In the genomic region with DNA sequence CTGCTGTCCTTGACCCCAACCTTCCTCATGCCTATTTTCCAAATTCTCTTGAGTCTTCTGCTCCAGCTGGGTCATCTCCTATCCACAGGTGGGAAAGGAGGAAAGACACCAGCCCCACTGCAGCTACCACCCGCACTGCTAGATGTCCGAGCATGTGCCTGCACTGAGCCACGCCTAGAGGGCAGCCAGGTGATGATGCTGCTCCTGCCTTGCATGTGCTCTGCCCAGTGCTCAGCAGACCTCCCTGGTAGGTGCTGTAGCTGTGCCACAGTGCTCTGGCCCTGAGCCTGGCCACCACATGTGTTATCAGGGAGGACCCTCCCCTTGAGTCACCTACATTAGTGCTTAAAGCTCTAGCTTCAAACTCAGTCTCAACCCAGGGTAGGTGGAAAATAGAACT, we compare ENCODE assay signal across 21 cellular contexts. TPM values are rescaled to one million over a fixed set of nuclear protein-coding genes. Genes with fewer than 3 reads are reported as not detected.
DNase-seq lines count a peak whose midpoint lies in the region; ATAC-seq, FAIRE-seq and TF ChIP-seq lines count a peak whose summit lies in the region.
"Had no signal": no experiment of that assay in that cellular context is flagged by ENCODE, and none has a peak within 500 bp of the region (broad histone marks: within the 10 kb centered on the region; RNA-seq: fewer than 3 reads in every experiment).

No MANE protein-coding gene starts in this region.

- H3K9ac ChIP-seq in H9 (ENCODE audit: extremely low read depth, insufficient read length, low read length) = no peak overlapping the region
- no peak overlapping the region for H3K9ac ChIP-seq in HepG2 (ENCODE audit: insufficient read depth, low read depth, low read length)

- no CpG with 5 or more reads among the region's 3 CpGs for WGBS in H9 (ENCODE audit: extremely low coverage, insufficient read length, low lambda C conversion rate)
- WGBS in HepG2 (ENCODE audit: low lambda C conversion rate) = 8% methylated on average over 3 of the region's 3 CpGs

- no peak overlapping the region for H3T11ph ChIP-seq in H9 (ENCODE audit: low read length)

- H3K27me3 Mint-ChIP-seq in H9 (ENCODE audit: low read depth) = no peaks in the 10 kb centered on the region

- H3K4me1 Mint-ChIP-seq in H9 = no peaks in the 10 kb centered on the region

- H3K4me3 ChIP-seq in Panc1 (ENCODE audit: low read depth in 2 of 2, low read length in 2 of 2) (no peak overlapping the region), HepG2 (replicated peaks in 1 of 3; ENCODE audit: insufficient read depth in 1 of 3, low read depth in 2 of 3, low read length in 3 of 3) (no peak overlapping the region)
- H3K4me3 ChIP-seq: A549 had no signal

- DNase-seq in H9 = peak; percentile 33
- no peak for DNase-seq in Panc1 (ENCODE audit: low read depth, low spot score)
- DNase-seq in HepG2 (ENCODE audit: low spot score) = no peak
- DNase-seq in NCI-H2196 (lab: John Stamatoyannopoulos, UW; ENCODE audit: unreplicated experiment) = no peak
- no peak for DNase-seq in stimulated activated CD4-positive, alpha-beta T cell treated with anti-CD3 and anti-CD28 coated beads, Interleukin-4, amount 100 ng/mL, for 1 hour
- DNase-seq in G401 (ENCODE audit: low spot score) = no peak
- no peak for DNase-seq in NCI-H2081 (lab: John Stamatoyannopoulos, UW)
- DNase-seq: CD8-positive, alpha-beta T cell; COR-L47; DMS153; DMS79 treated with DMSO at 0.1 percent for 48 hours; EL; GDM1 had no signal

- in situ Hi-C loops in Panc1 (cut with HindIII; ENCODE audit: low pct_unique_long_range_greater_than_20kb, low sequenced_read_pairs) (no loop called here), HepG2 (cut with HindIII; ENCODE audit: extremely low pct_ligation_motif_present, low pct_unique_long_range_greater_than_20kb) (loop anchor here (5.0 kb wide), 1 partner anchor 49 kb away; no protein-coding TSS in a partner anchor), G401 (cut with HindIII; ENCODE audit: low sequenced_read_pairs) (no loop called here)

- H3K4me1 ChIP-seq in H9 (ENCODE audit: insufficient read depth, low read length) (no peaks in the 10 kb centered on the region), Panc1 (ENCODE audit: control insufficient read depth, insufficient read depth, low read length) (no peaks in the 10 kb centered on the region), HepG2 (ENCODE audit: insufficient read depth, low read length) (no peaks in the 10 kb centered on the region; the same call in 1 of the 2 replicates)
- H3K4me1 ChIP-seq: A549 had no signal

- CTCF ChIA-PET in Panc1 (lab: Charles Lee) (interaction anchor here (0.6 kb wide), 1 partner anchor 39 kb away, joined by 3 read pairs; no protein-coding TSS in a partner anchor), HepG2 (lab: Yijun Ruan, JAX; ENCODE audit: low intra/inter-chr PET ratio, low total read pairs) (interaction anchor here (3.2 kb wide), 1 partner anchor 51 kb away, joined by 28 read pairs; no protein-coding TSS in a partner anchor)

- H3K27ac Mint-ChIP-seq in H9 = no peak overlapping the region
- H3K27ac Mint-ChIP-seq: CD8-positive, alpha-beta T cell had no signal

- H3K14ac ChIP-seq in H9 (ENCODE audit: insufficient read depth, low read length) = no peak overlapping the region

- no peak overlapping the region for H2BK12ac ChIP-seq in H9 (ENCODE audit: insufficient read length, low read depth, low read length)

- POLR2A ChIA-PET in Panc1 (lab: Charles Lee) (no interaction called here), HepG2 (lab: Yijun Ruan, JAX) (no interaction called here)

- FAIRE-seq in HepG2 (lab: Jason Lieb, UNC) = no peak
- FAIRE-seq: A549, D721Med had no signal

- no TSS peak for BruUV-seq in Panc1 (replicated peaks; lab: Mats Ljungman, UMichigan)
- no TSS peak for BruUV-seq in HepG2 (replicated peaks; lab: Mats Ljungman, UMichigan)

- H3K27ac ChIP-seq in H9 (ENCODE audit: insufficient read length, low read depth, low read length) (no peak overlapping the region), Panc1 (ENCODE audit: low read length) (no peak overlapping the region), HepG2 (ENCODE audit: extremely low read length, insufficient read depth, low read length) (no peak overlapping the region)
- H3K27ac ChIP-seq: A549 had no signal

- H3K4me2 ChIP-seq in H9 (ENCODE audit: insufficient read depth, insufficient read length, low read length) = no peak overlapping the region
- H3K4me2 ChIP-seq in HepG2 (ENCODE audit: low read depth, low read length) = no peak overlapping the region
- H3K4me2 ChIP-seq: A549 had no signal

- H4K5ac ChIP-seq in H9 (ENCODE audit: insufficient read length, low read depth, low read length) = no peak overlapping the region

- TF ChIP-seq CTCF in H9 (conservative IDR thresholded peaks at IDR 0.05) (no peak), Panc1 (IDR thresholded peaks at IDR 0.05) (no peak), HepG2 (CRISPR knock-in tag; IDR thresholded peaks at IDR 0.05) (0 out of 2 replicates have a peak, but pooled peaks have one; percentile 26)

- H3K4ac ChIP-seq in H9 (ENCODE audit: low read depth, low read length) = no peak overlapping the region

- H2AK5ac ChIP-seq in H9 (ENCODE audit: insufficient read length, low read length) = no peak overlapping the region

- no peak overlapping the region for H3K18ac ChIP-seq in H9 (ENCODE audit: insufficient read length, low read depth, low read length)

- no peak for TF ChIP-seq POLR2A in HepG2 (IDR thresholded peaks at IDR 0.05; ENCODE audit: insufficient read depth in 1 of 2, low read depth in 2 of 2, low read length in 2 of 2)

- H3K79me1 ChIP-seq in H9 (ENCODE audit: insufficient read depth, low read depth, low read length, poor library complexity, severe bottlenecking) = no peaks in the 10 kb centered on the region

- H2BK15ac ChIP-seq in H9 (ENCODE audit: low read depth, low read length) = no peak overlapping the region

- TF ChIP-seq EP300 in HepG2 (IDR thresholded peaks at IDR 0.05; ENCODE audit: low read depth in 2 of 2, low read length in 2 of 2) (no peak), HepG2 (CRISPR knock-in tag; IDR thresholded peaks at IDR 0.05; ENCODE audit: borderline replicate concordance) (no peak)

- H2BK5ac ChIP-seq in H9 (ENCODE audit: insufficient read length, low read length) = no peak overlapping the region

- no peak overlapping the region for H2BK120ac ChIP-seq in H9 (ENCODE audit: low read depth, low read length, poor library complexity, severe bottlenecking)

- H3K27me3 ChIP-seq in H9 (ENCODE audit: insufficient read depth, low read length) = no peaks in the 10 kb centered on the region
- no peaks in the 10 kb centered on the region for H3K27me3 ChIP-seq in Panc1 (ENCODE audit: control insufficient read depth, insufficient read depth, low read length)
- H3K27me3 ChIP-seq in HepG2 (ENCODE audit: control insufficient read depth in 1 of 2, insufficient read depth in 2 of 2, low read length in 2 of 2) = peaks cover 0 to 10% of the 10 kb centered on the region in 2 experiments; a peak in 1 of 5 replicates

- H3K79me2 ChIP-seq in H9 (ENCODE audit: insufficient read depth, low read length) (no peaks in the 10 kb centered on the region), HepG2 (ENCODE audit: insufficient read depth, low read length) (no peaks in the 10 kb centered on the region)

- H3K9me3 ChIP-seq in H9 (ENCODE audit: control insufficient read depth, low read depth, low read length) = no peaks in the 10 kb centered on the region
- no peaks in the 10 kb centered on the region for H3K9me3 ChIP-seq in Panc1 (ENCODE audit: control insufficient read depth, insufficient read depth, low read depth, low read length)
- no peaks in the 10 kb centered on the region for H3K9me3 ChIP-seq in HepG2 (ENCODE audit: low read length)
- H3K9me3 ChIP-seq: A549 had no signal

- no peak overlapping the region for H3K56ac ChIP-seq in H9 (ENCODE audit: insufficient read length, low read depth, low read length)

- H4K91ac ChIP-seq in H9 (ENCODE audit: insufficient read length, low read depth, low read length) = no peak overlapping the region

- TF ChIP-seq RAD21 in HepG2 (CRISPR knock-in tag; IDR thresholded peaks at IDR 0.05) = no peak

- intact Hi-C loops in Panc1 (cut with micrococcal nuclease; ENCODE audit: unreplicated experiment) = no loop called here
- intact Hi-C loops in HepG2 (cut with micrococcal nuclease; ENCODE audit: unreplicated experiment) = loop anchor here (1.0 kb wide), 1 partner anchor 51 kb away; no protein-coding TSS in a partner anchor

- no peaks in the 10 kb centered on the region for H3K23me2 ChIP-seq in H9 (ENCODE audit: insufficient read length, low read depth, low read length, poor library complexity, severe bottlenecking)

- H2BK20ac ChIP-seq in H9 (ENCODE audit: low read depth, low read length, poor library complexity, severe bottlenecking) = no peak overlapping the region

- no peak overlapping the region for H2AFZ ChIP-seq in H9 (ENCODE audit: low read length)
- no peak overlapping the region for H2AFZ ChIP-seq in HepG2 (ENCODE audit: low read length)

- no peak overlapping the region for H3K4me3 Mint-ChIP-seq in H9
- H3K4me3 Mint-ChIP-seq: CD14-positive monocyte; CD8-positive, alpha-beta T cell had no signal

- no peaks in the 10 kb centered on the region for H3K36me3 ChIP-seq in Panc1 (ENCODE audit: control insufficient read depth, insufficient read depth, low read length)
- H3K36me3 ChIP-seq in HepG2 (replicated peaks in 1 of 2; ENCODE audit: control insufficient read depth in 1 of 2, insufficient read depth in 2 of 2, low read length in 2 of 2) = no peaks in the 10 kb centered on the region

- H3K36me3 Mint-ChIP-seq in H9 (ENCODE audit: insufficient read depth in 1 of 3, low read depth in 3 of 3) = no peaks in the 10 kb centered on the region
- H3K36me3 Mint-ChIP-seq: CD14-positive monocyte; CD8-positive, alpha-beta T cell had no signal

- no peak overlapping the region for H3K23ac ChIP-seq in H9 (ENCODE audit: insufficient read length, low read depth, low read length)

- no peak overlapping the region for H4K8ac ChIP-seq in H9 (replicated peaks; ENCODE audit: insufficient read length, low read depth, low read length)

- no peaks in the 10 kb centered on the region for H3K9me3 Mint-ChIP-seq in H9
- H3K9me3 Mint-ChIP-seq: CD8-positive, alpha-beta T cell had no signal

- ATAC-seq in Panc1 = 0 out of 2 replicates have a peak, but pooled peaks have one; percentile 38
- ATAC-seq in HepG2 = peak; percentile 82
- ATAC-seq: CD8-positive, alpha-beta T cell; HCT116 had no signal

- H4K20me1 ChIP-seq in H9 (ENCODE audit: control insufficient read depth, insufficient read depth, insufficient read length) = no peaks in the 10 kb centered on the region
- H4K20me1 ChIP-seq in HepG2 (ENCODE audit: insufficient read depth, low read length) = no peaks in the 10 kb centered on the region

RNA-seq across cellular contexts. Expression of gene CYSLTR2, which starts 6.9 kb away (rescaled TPM):
- total RNA-seq in H9 (2021) = not detected in 2 replicates
- not detected for total RNA-seq in Panc1 (2021; ENCODE audit: unreplicated experiment)
- not detected for polyA plus RNA-seq in Panc1 (2012; ENCODE audit: insufficient read length)
- total RNA-seq in HepG2 (2016; rRNA removed; fragmentation: Illumina TruSeq; extraction: Trizol) = not detected in 2 replicates
- not detected in 2 replicates for total RNA-seq in HepG2 (2016; cell fraction: cytosol; rRNA removed; fragmentation: Illumina TruSeq; extraction: Trizol; ENCODE audit: low read depth)
- total RNA-seq in HepG2 (2016; cell fraction: insoluble cytoplasmic fraction; rRNA removed; fragmentation: Illumina TruSeq; extraction: Trizol) = not detected in 2 replicates
- not detected in 2 replicates for total RNA-seq in HepG2 (2016; cell fraction: membrane; rRNA removed; fragmentation: Illumina TruSeq; extraction: Trizol)
- not detected in 2 replicates for total RNA-seq in HepG2 (2016; cell fraction: nucleus; rRNA removed; fragmentation: Illumina TruSeq; extraction: Trizol)
- not detected in 2 replicates for polyA plus RNA-seq in HepG2 (2011; rRNA removed)
- polyA plus RNA-seq in HepG2 (2011; cell fraction: cytosol; rRNA removed) = not detected in 2 replicates
- polyA plus RNA-seq in HepG2 (2011; cell fraction: nucleus; rRNA removed) = not detected in 2 replicates
- not detected in 2 replicates for polyA plus RNA-seq in HepG2 (2012)
- not detected in 2 replicates for polyA plus RNA-seq in HepG2 (2016; cell fraction: cytosol; fragmentation: Illumina TruSeq; extraction: Trizol; ENCODE audit: low read depth)
- not detected in 2 replicates for polyA plus RNA-seq in HepG2 (2016; cell fraction: insoluble cytoplasmic fraction; fragmentation: Illumina TruSeq; extraction: Trizol; ENCODE audit: low read depth)
- not detected in 2 replicates for polyA plus RNA-seq in HepG2 (2016; cell fraction: membrane; fragmentation: Illumina TruSeq; extraction: Trizol; ENCODE audit: low read depth)
- not detected in 2 replicates for polyA plus RNA-seq in HepG2 (2016; cell fraction: nucleus; fragmentation: Illumina TruSeq; extraction: Trizol; ENCODE audit: insufficient read depth, low read depth)
- not detected in 2 replicates for polyA minus RNA-seq in HepG2 (2011; rRNA and poly(A)+ RNA removed; ENCODE audit: low replicate concordance)
- polyA minus RNA-seq in HepG2 (2011; cell fraction: cytosol; rRNA and poly(A)+ RNA removed) = not detected in 2 replicates
- polyA minus RNA-seq in HepG2 (2011; cell fraction: nucleus; rRNA and poly(A)+ RNA removed) = not detected in 2 replicates
- not detected in 2 replicates for total RNA-seq in G401 (2014; rRNA removed; shearing (Covaris generic))
- total RNA-seq: H4, HT1080 had no signal
- polyA plus RNA-seq: A549, AG04450, BJ had no signal
